In genomic region chr7:134317434-134317833, GRCh38 we compare ENCODE assay signal across 8 cellular contexts. TPM values are rescaled to one million over a fixed set of nuclear protein-coding genes. Genes with fewer than 3 reads are reported as not detected.
DNase-seq lines count a peak whose midpoint lies in the region; FAIRE-seq and TF ChIP-seq lines count a peak whose summit lies in the region.

No MANE protein-coding gene starts in this region.

- H3K36me3 Mint-ChIP-seq in progenitor cell of endocrine pancreas (ENCODE audit: insufficient read depth): no peaks in the 10 kb centered on the region

- intact Hi-C loops in PC-9 (cut with micrococcal nuclease; ENCODE audit: unreplicated experiment): loop anchor here (2.0 to 10.0 kb wide), 4 partner anchors 47 to 1235 kb away; partner anchors contain the start of genes CHCHD3 and EXOC4
- intact Hi-C loops in esophagus muscularis mucosa (cut with DNase I): no loop called here

- no peak overlapping the region for H3K27ac ChIP-seq in PC-9
- H3K27ac ChIP-seq in esophagus muscularis mucosa (replicated peaks in 1 of 4): peak overlapping the region; percentile 21 to 93 (median 83)

- peaks cover 4% of the 10 kb centered on the region for H3K27me3 Mint-ChIP-seq in progenitor cell of endocrine pancreas

- peak overlapping the region; percentile 93 for H3K4me2 ChIP-seq in PC-9

- BruUV-seq in PC-9 (replicated peaks; lab: Mats Ljungman, UMichigan): TSS peak; percentile 36

- H3K4me1 ChIP-seq in ES-I3 (ENCODE audit: insufficient read depth, low read length) (no peaks in the 10 kb centered on the region), PC-9 (replicated peaks; ENCODE audit: insufficient read depth) (peaks cover 14% of the 10 kb centered on the region), esophagus muscularis mucosa (peaks cover 5 to 16% (median 11%) of the 10 kb centered on the region in 4 donors)

- H2AFZ ChIP-seq in PC-9: peak overlapping the region; percentile 89

- TF ChIP-seq POLR2A in esophagus muscularis mucosa (IDR thresholded peaks at IDR 0.05; ENCODE audit: low read depth): no peak

- CTCF ChIA-PET in PC-9 (lab: Charles Lee): interaction anchor here (1.3 kb wide), 1 partner anchor 115 kb away, joined by 3 read pairs; no protein-coding TSS in a partner anchor

- no peaks in the 10 kb centered on the region for H3K9me2 ChIP-seq in PC-9 (ENCODE audit: insufficient read depth)

- peaks cover 15% of the 10 kb centered on the region for H3K4me1 Mint-ChIP-seq in progenitor cell of endocrine pancreas (ENCODE audit: low read depth)

- TF ChIP-seq EP300 in esophagus muscularis mucosa (IDR thresholded peaks at IDR 0.05): no peak

- no peaks in the 10 kb centered on the region for H4K20me1 ChIP-seq in PC-9 (ENCODE audit: insufficient read depth)

- 67% methylated on average over 7 of the region's 7 CpGs for WGBS in esophagus muscularis mucosa

- H3K27ac Mint-ChIP-seq in progenitor cell of endocrine pancreas: peak overlapping the region; percentile 51

- no peaks in the 10 kb centered on the region for H3F3A ChIP-seq in PC-9 (ENCODE audit: insufficient read depth, low read depth)

- peak overlapping the region; percentile 78; the same call in 1 of the 2 replicates for H3K4me3 ChIP-seq in PC-9
- H3K4me3 ChIP-seq in esophagus muscularis mucosa: peak overlapping the region; percentile 89 to 96 (median 92)

- FAIRE-seq in frontal cortex (lab: Jason Lieb, UNC): no peak

- H3K9me3 ChIP-seq in ES-I3 (ENCODE audit: control insufficient read depth, insufficient read depth, low read length): no peaks in the 10 kb centered on the region
- H3K9me3 ChIP-seq in PC-9 (ENCODE audit: insufficient read depth, low read depth): no peaks in the 10 kb centered on the region
- H3K9me3 ChIP-seq in esophagus muscularis mucosa: no peaks in the 10 kb centered on the region

- peak overlapping the region; percentile 89 for H3K4me3 Mint-ChIP-seq in progenitor cell of endocrine pancreas (ENCODE audit: low read depth)

- H3K36me3 ChIP-seq in ES-I3 (ENCODE audit: insufficient read depth, low read length) (no peaks in the 10 kb centered on the region), PC-9 (ENCODE audit: low read depth) (no peaks in the 10 kb centered on the region), esophagus muscularis mucosa (peaks cover 0 to under 1% (median 0%) of the 10 kb centered on the region in 4 donors)

- H3K9me3 Mint-ChIP-seq in progenitor cell of endocrine pancreas (ENCODE audit: low read depth): no peaks in the 10 kb centered on the region

- POLR2A ChIA-PET in PC-9 (lab: Charles Lee; ENCODE audit: unreplicated experiment): interaction anchor here (0.6 kb wide), 1 partner anchor 108 kb away, joined by 7 read pairs; no protein-coding TSS in a partner anchor

- H3K27me3 ChIP-seq in PC-9 (ENCODE audit: insufficient read depth, low read depth): no peaks in the 10 kb centered on the region
- H3K27me3 ChIP-seq in esophagus muscularis mucosa: no peaks in the 10 kb centered on the region

- no peak for DNase-seq in PC-9
- DNase-seq in esophagus muscularis mucosa (ENCODE audit: extremely low spot score): peak; percentile 2
- no peak for DNase-seq in progenitor cell of endocrine pancreas (ENCODE audit: low spot score, unreplicated experiment)
- DNase-seq in frontal cortex (ENCODE audit: low spot score in 2 of 2): no peak
- DNase-seq in stimulated activated CD4-positive, alpha-beta T cell treated with anti-CD3 and anti-CD28 coated beads, Interleukin-4, amount 100 ng/mL, for 1 hour: no peak
- DNase-seq in activated CD4-positive, CD25-positive, alpha-beta regulatory T cell treated with anti-CD3 and anti-CD28 coated beads, Interleukin-2, amount 50 U/mL, for 72 hours: no peak
- DNase-seq in NCI-H2227 (lab: John Stamatoyannopoulos, UW; ENCODE audit: unreplicated experiment): no peak

- peaks cover 23% of the 10 kb centered on the region for H3K79me2 ChIP-seq in PC-9 (ENCODE audit: low read depth)

- H3K9ac ChIP-seq in ES-I3 (ENCODE audit: low read depth, low read length): peak overlapping the region; percentile 43; the same call in 1 of the 2 replicates

- TF ChIP-seq CTCF in PC-9 (conservative IDR thresholded peaks at IDR 0.05) (no peak), esophagus muscularis mucosa (IDR thresholded peaks at IDR 0.05) (no peak), progenitor cell of endocrine pancreas (IDR thresholded peaks at IDR 0.05; ENCODE audit: unreplicated experiment) (no peak)

RNA-seq across cellular contexts. Expression of gene SLC35B4, which starts 0.7 kb away (rescaled TPM):
- 16.7 and 17.9 TPM in 2 replicates for total RNA-seq in PC-9 (2021)
- 1 to 10 TPM; 6.6 to 8.6 (median 7.9) TPM for total RNA-seq in esophagus muscularis mucosa
- total RNA-seq in progenitor cell of endocrine pancreas: 31.6 and 34.2 TPM in 2 replicates
- 24.5 TPM for total RNA-seq in frontal cortex
